Comparison of ENCODE assay signal across 8 cellular contexts in genomic region chr4:108171541-108172230, GRCh38.
DNase-seq lines count a peak whose midpoint lies in the region; ATAC-seq and TF ChIP-seq lines count a peak whose summit lies in the region.

No MANE protein-coding gene starts in this region.

- no peaks in the 10 kb centered on the region for H3K27me3 ChIP-seq in Loucy (ENCODE audit: insufficient read depth, low read length, poor library complexity, severe bottlenecking)

- no peaks in the 10 kb centered on the region for H4K20me1 ChIP-seq in Loucy (ENCODE audit: insufficient read depth, low read length, poor library complexity, severe bottlenecking)

- H3K4me3 ChIP-seq in Loucy (ENCODE audit: low read length, poor library complexity, severe bottlenecking) = peak overlapping the region; percentile 96

- no peak for ATAC-seq in GM19463 (IDR thresholded peaks at IDR 0.05; ENCODE audit: unreplicated experiment)
- no peak for ATAC-seq in GM21526 (IDR thresholded peaks at IDR 0.05; ENCODE audit: low FRiP score, unreplicated experiment)

- DNase-seq in activated T-cell treated with anti-CD3 and anti-CD28 coated beads, Interleukin-2, amount 50 U/mL, for 24 hours = peak; percentile 70
- DNase-seq in iPS-NIHi11 (ENCODE audit: low spot score) = peak; percentile 17
- DNase-seq in stimulated activated CD8-positive, alpha-beta memory T cell treated with anti-CD3 and anti-CD28 coated beads, Interleukin-7, amount 100 ng/mL, for 48 hours (ENCODE audit: extremely low read depth in 1 of 2, low read depth in 1 of 2) = peak; percentile 41 to 43
- DNase-seq in pons (ENCODE audit: low spot score) = no peak
- no peak for DNase-seq in medulla oblongata (ENCODE audit: extremely low spot score)

- H3K9me3 Mint-ChIP-seq in activated T-cell treated with anti-CD3 and anti-CD28 coated beads, Interleukin-2, amount 50 U/mL, for 24 hours = no peaks in the 10 kb centered on the region

- no peaks in the 10 kb centered on the region for H3K9me2 ChIP-seq in Loucy (replicated peaks; ENCODE audit: low read depth, low read length)

- peak overlapping the region; percentile 83 for H3K4me2 ChIP-seq in Loucy (ENCODE audit: low read depth, low read length, poor library complexity, severe bottlenecking)

- no peaks in the 10 kb centered on the region for H3K9me3 ChIP-seq in Loucy (ENCODE audit: insufficient read depth, low read depth, low read length)

- peak overlapping the region; percentile 89 for H3K27ac Mint-ChIP-seq in activated T-cell treated with anti-CD3 and anti-CD28 coated beads, Interleukin-2, amount 50 U/mL, for 24 hours

- H2AFZ ChIP-seq in Loucy (ENCODE audit: low read length) = peak overlapping the region; percentile 55

- peak overlapping the region; percentile 92 for H3K4me3 Mint-ChIP-seq in activated T-cell treated with anti-CD3 and anti-CD28 coated beads, Interleukin-2, amount 50 U/mL, for 24 hours

- no peaks in the 10 kb centered on the region for H3K36me3 ChIP-seq in Loucy (ENCODE audit: insufficient read depth, low read length)

- H3K9ac ChIP-seq in Loucy (ENCODE audit: low read depth, low read length, poor library complexity, severe bottlenecking) = peak overlapping the region; percentile 93

- no peak for TF ChIP-seq CTCF in Loucy (conservative IDR thresholded peaks at IDR 0.05; ENCODE audit: low read length)

- no peaks in the 10 kb centered on the region for H3F3A ChIP-seq in Loucy (ENCODE audit: low read depth)

- H3K79me2 ChIP-seq in Loucy (ENCODE audit: insufficient read depth, low read length) = peaks cover 75% of the 10 kb centered on the region

- peaks cover 46% of the 10 kb centered on the region for H3K4me1 ChIP-seq in Loucy (ENCODE audit: insufficient read depth, low read length, poor library complexity, severe bottlenecking)

- H3K27me3 Mint-ChIP-seq in activated T-cell treated with anti-CD3 and anti-CD28 coated beads, Interleukin-2, amount 50 U/mL, for 24 hours = peaks cover 14% of the 10 kb centered on the region

- H3K4me1 Mint-ChIP-seq in activated T-cell treated with anti-CD3 and anti-CD28 coated beads, Interleukin-2, amount 50 U/mL, for 24 hours (ENCODE audit: low read depth) = peaks cover 53% of the 10 kb centered on the region

- H3K36me3 Mint-ChIP-seq in activated T-cell treated with anti-CD3 and anti-CD28 coated beads, Interleukin-2, amount 50 U/mL, for 24 hours (ENCODE audit: low read depth) = peaks cover 21% of the 10 kb centered on the region

Comparison
In these comparisons a context has a peak if more than half of its experiments do, and no peak if none do; other contexts are left out.
1. DNase-seq: peak in activated T-cell treated with anti-CD3 and anti-CD28 coated beads, Interleukin-2, amount 50 U/mL, for 24 hours (single experiment), iPS-NIHi11 (single experiment) and stimulated activated CD8-positive, alpha-beta memory T cell treated with anti-CD3 and anti-CD28 coated beads, Interleukin-7, amount 100 ng/mL, for 48 hours (2 of 2); none in pons (single experiment) and medulla oblongata (single experiment).